ENCODE assay signal across 17 cellular contexts in the genomic region with DNA sequence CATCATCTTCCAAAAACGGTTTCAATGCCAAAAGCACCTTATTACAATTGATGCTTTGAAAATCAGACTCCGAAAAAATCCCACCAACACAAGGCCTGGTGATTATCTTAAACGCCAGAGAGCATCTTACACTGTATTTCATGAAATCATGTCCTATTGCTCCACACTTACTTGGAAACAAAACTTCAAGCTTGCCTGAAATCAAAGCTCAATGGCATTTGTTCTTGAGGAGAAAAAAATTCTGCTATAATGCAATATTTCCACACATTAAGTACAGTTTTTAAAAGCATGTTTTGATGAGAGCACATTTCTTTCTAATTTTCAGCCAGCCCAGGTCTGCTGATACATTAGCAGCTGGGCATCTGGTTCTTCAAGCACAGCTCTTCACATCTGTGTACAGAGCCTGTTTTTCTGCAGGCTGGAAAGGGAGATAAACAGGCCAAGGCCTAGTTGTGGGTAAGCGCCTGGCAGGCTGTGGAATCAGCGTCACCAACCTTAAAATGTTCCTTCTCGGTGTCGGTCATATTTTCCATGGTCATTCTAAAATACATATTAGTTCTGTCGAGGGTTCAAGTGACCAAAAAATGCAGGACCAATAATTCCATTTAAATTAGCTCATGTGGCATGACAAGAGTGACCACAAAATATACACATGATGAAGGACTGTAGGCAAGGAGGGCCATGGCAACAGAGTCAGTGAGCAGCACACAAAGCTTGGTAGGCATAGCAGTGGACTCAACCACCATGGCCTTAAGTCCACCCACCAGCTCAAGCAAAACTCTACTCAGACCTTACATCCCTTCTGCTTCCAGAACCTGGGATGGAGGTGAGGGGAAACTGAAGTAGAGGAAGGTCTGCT. TPM values are rescaled to one million over a fixed set of nuclear protein-coding genes. Genes with fewer than 3 reads are reported as not detected.
A peak's percentile ranks its signal among the peaks of the same experiment; 100 is the strongest.
DNase-seq lines count a peak whose midpoint lies in the region; ATAC-seq, FAIRE-seq and TF ChIP-seq lines count a peak whose summit lies in the region.
"Had no signal": no experiment of that assay in that cellular context is flagged by ENCODE, and none has a peak within 500 bp of the region (broad histone marks: within the 10 kb centered on the region; RNA-seq: fewer than 3 reads in every experiment).

No MANE protein-coding gene starts in this region.

- H3K4me2 ChIP-seq in mesendoderm (ENCODE audit: low read length): no peak overlapping the region
- H3K4me2 ChIP-seq: PC-9 had no signal

- intact Hi-C loops in Right ventricle myocardium inferior (cut with DNase I) (no loop called here), transverse colon (cut with DNase I; ENCODE audit: low total_unique reads) (no loop called here)

- peaks cover 19% of the 10 kb centered on the region for H3K4me1 ChIP-seq in cardiac muscle cell (ENCODE audit: low read depth)
- H3K4me1 ChIP-seq in mesodermal cell (ENCODE audit: control insufficient read depth, insufficient read depth, low read length, poor library complexity, severe bottlenecking): peaks cover 30% of the 10 kb centered on the region
- H3K4me1 ChIP-seq in transverse colon: peaks cover 0 to 23% (median 0%) of the 10 kb centered on the region in 4 donors
- H3K4me1 ChIP-seq in mesendoderm (ENCODE audit: control insufficient read depth, low read depth, low read length): peaks cover 2% of the 10 kb centered on the region

- TF ChIP-seq EP300 in transverse colon (IDR thresholded peaks at IDR 0.05; ENCODE audit: low read depth): no peak

- H3K9me3 ChIP-seq in cardiac muscle cell (ENCODE audit: low read depth) (no peaks in the 10 kb centered on the region), mesodermal cell (ENCODE audit: control insufficient read depth, low read length) (no peaks in the 10 kb centered on the region), transverse colon (no peaks in the 10 kb centered on the region)
- H3K9me3 ChIP-seq: mucosa of descending colon, ovary had no signal

- FAIRE-seq in D721Med (lab: Jason Lieb, UNC): no peak
- FAIRE-seq: kidney had no signal

- H2BK5ac ChIP-seq in mesendoderm (ENCODE audit: low read length): no peak overlapping the region

- TF ChIP-seq CTCF in cardiac muscle cell (IDR thresholded peaks at IDR 0.05; ENCODE audit: low read depth, low read length) (no peak), transverse colon (IDR thresholded peaks at IDR 0.05) (no peak), D721Med (IDR thresholded peaks at IDR 0.05; ENCODE audit: insufficient read depth, missing control alignments) (no peak)

- ATAC-seq in Right ventricle myocardium inferior (no peak), HG02642 (IDR thresholded peaks at IDR 0.05; ENCODE audit: poor library complexity, unreplicated experiment) (no peak)
- ATAC-seq: activated naive CD8-positive, alpha-beta T cell treated with anti-CD3 and anti-CD28 coated beads, Interleukin-2, amount 50 U/mL, for 24 hours; WTC11 had no signal

- no peak overlapping the region for H4K5ac ChIP-seq in mesendoderm (ENCODE audit: low read length)

- DNase-seq in cardiac muscle cell (ENCODE audit: low read depth in 1 of 2, low spot score in 1 of 2) (no peak), Right ventricle myocardium inferior (ENCODE audit: missing footprints) (no peak), dedifferentiated amniotic fluid mesenchymal stem cell (ENCODE audit: extremely low spot score) (peak; percentile 24), transverse colon (no peak), D721Med (ENCODE audit: insufficient read length, low spot score) (no peak), mesendoderm (no peak)
- DNase-seq: activated naive CD8-positive, alpha-beta T cell treated with anti-CD3 and anti-CD28 coated beads, Interleukin-2, amount 50 U/mL, for 24 hours; kidney; mucosa of descending colon; NCI-H2029 treated with DMSO at 0.1 percent for 48 hours; ovary; PC-9; stimulated activated naive CD4-positive, alpha-beta T cell treated with Interleukin-2 at 50 U/mL for 16 hours had no signal

- no peak overlapping the region for H3K9ac ChIP-seq in mesendoderm (ENCODE audit: low read length)

- H4K8ac ChIP-seq in mesendoderm (ENCODE audit: low read depth, low read length): no peak overlapping the region

- in situ Hi-C loops in transverse colon (cut with MboI; ENCODE audit: low pct_ligation_motif_present in 1 of 4, low pct_unique_long_range_greater_than_20kb in 1 of 4, low sequenced_read_pairs in 3 of 4): no loop called here

- no peak overlapping the region for H2BK15ac ChIP-seq in mesendoderm (replicated peaks; ENCODE audit: low read depth)

- H3K4me3 ChIP-seq in cardiac muscle cell (no peak overlapping the region), mesodermal cell (ENCODE audit: extremely low read depth, insufficient read depth, low read length, poor library complexity, severe bottlenecking) (no peak overlapping the region), transverse colon (no peak overlapping the region), mesendoderm (ENCODE audit: low read length) (no peak overlapping the region)
- H3K4me3 ChIP-seq: mucosa of descending colon, ovary, PC-9 had no signal

- no peaks in the 10 kb centered on the region for H3K79me2 ChIP-seq in mesendoderm (ENCODE audit: control insufficient read depth, insufficient read depth, low read length)

- H3K27ac ChIP-seq in cardiac muscle cell: peak overlapping the region; percentile 66
- H3K27ac ChIP-seq in mesodermal cell (ENCODE audit: low read depth, low read length, severe bottlenecking): peak overlapping the region; percentile 13
- peak overlapping the region; percentile 28 to 59 (median 46) for H3K27ac ChIP-seq in transverse colon
- H3K27ac ChIP-seq in mesendoderm (ENCODE audit: low read depth, low read length): no peak overlapping the region
- H3K27ac ChIP-seq: ovary, PC-9 had no signal

- no peak overlapping the region for H2BK120ac ChIP-seq in mesendoderm (ENCODE audit: low read depth, low read length)

- no peak overlapping the region for H2AK5ac ChIP-seq in mesendoderm (ENCODE audit: low read length)

- 85 to 93% methylated on average over 5 to 6 of the region's 8 CpGs for WGBS in mesodermal cell (ENCODE audit: insufficient coverage in 2 of 2), 2 experiments
- WGBS in transverse colon (ENCODE audit: low coverage in 1 of 2), 2 donors: 82 to 85% methylated on average over 8 of the region's 8 CpGs
- no CpG with 5 or more reads among the region's 8 CpGs for WGBS in mesendoderm (ENCODE audit: extremely low coverage, insufficient coverage, low lambda C conversion rate)

- H3K18ac ChIP-seq in mesendoderm (ENCODE audit: low read length): no peak overlapping the region

- H3K36me3 ChIP-seq in cardiac muscle cell: peaks cover 31% of the 10 kb centered on the region
- no peaks in the 10 kb centered on the region for H3K36me3 ChIP-seq in mesodermal cell (ENCODE audit: control insufficient read depth, insufficient read depth, low read length)
- no peaks in the 10 kb centered on the region for H3K36me3 ChIP-seq in transverse colon
- no peaks in the 10 kb centered on the region for H3K36me3 ChIP-seq in mesendoderm (ENCODE audit: control insufficient read depth, insufficient read depth, low read length)
- H3K36me3 ChIP-seq: ovary had no signal

- TF ChIP-seq POLR2A in transverse colon (IDR thresholded peaks at IDR 0.05): no peak

- H3K4ac ChIP-seq in mesendoderm (ENCODE audit: low read depth, low read length): no peak overlapping the region

- H3K27me3 ChIP-seq in cardiac muscle cell (no peaks in the 10 kb centered on the region), transverse colon (no peaks in the 10 kb centered on the region), mesendoderm (ENCODE audit: insufficient read depth, low read length, poor library complexity) (no peaks in the 10 kb centered on the region)
- H3K27me3 ChIP-seq: ovary had no signal

- no peak overlapping the region for H3K23ac ChIP-seq in mesendoderm (ENCODE audit: low read length)

- no peak overlapping the region for H3K56ac ChIP-seq in mesendoderm (ENCODE audit: low read length)

- H3K79me1 ChIP-seq in mesendoderm (ENCODE audit: low read length): no peaks in the 10 kb centered on the region

RNA-seq across cellular contexts. Expression of a gene that starts 20.9 kb away (rescaled TPM):
- total RNA-seq in cardiac muscle cell (492 and 682 TPM in 2 replicates), Right ventricle myocardium inferior (999 TPM), transverse colon (10 to 100 TPM; 22.8 to 65.5 (median 42.0) TPM)
- polyA plus RNA-seq in cardiac muscle cell: 103 and 173 TPM in 2 replicates
- polyA plus RNA-seq in mesodermal cell (2013, experiment 1 of 2): 2.1 TPM
- polyA plus RNA-seq in mesodermal cell (2013, experiment 2 of 2): 2.9 TPM
- 0.27 TPM for polyA plus RNA-seq in mesendoderm (2013, experiment 1 of 2)
- polyA plus RNA-seq in mesendoderm (2013, experiment 2 of 2): 0.17 TPM
- total RNA-seq: A673 had no signal
